In the genomic region with DNA sequence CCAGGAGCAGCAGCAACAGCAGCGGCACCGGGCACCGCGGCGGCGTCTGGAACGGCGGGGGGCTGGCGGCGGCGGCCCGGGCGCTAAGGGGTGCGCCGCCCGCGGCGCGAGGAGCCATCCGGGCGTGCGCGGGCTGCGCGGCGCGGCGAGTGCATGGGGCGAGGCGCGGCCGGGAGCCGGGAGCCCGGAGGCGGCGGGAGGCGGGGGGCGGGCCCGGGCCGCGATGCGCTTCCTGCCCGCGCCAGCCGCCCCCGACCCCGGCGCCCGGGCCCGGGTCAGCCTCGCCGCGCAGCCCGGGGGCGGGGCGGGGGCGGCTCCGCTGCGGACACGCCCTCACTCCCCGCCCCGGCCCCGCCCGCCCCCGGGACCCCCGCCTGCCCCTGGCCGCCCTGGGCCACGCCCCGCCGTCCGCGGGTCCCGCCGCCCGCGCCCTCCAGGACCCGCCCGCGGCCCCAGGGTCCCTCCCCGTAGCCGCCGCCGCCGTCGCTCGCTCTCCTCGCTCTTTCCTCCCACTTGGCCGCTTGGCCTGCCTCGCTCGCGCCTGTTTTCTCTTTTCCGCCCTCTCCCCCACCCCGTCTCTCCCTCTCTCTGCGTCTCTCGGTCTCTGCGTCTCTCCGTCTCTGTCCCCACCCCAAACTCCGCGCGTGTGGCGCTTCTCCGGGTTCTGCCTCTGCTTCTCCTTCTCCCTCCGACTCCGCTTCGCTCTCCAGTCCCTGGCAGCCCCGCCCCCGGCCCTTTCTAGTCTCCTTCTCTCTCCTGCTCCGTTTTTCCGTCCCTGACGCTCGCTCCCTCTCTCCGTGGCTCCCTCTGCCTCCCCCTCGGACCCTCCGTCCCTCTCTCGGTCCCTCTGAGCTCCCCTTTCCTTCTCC, we compare ENCODE assay signal across 8 cellular contexts. TPM values are rescaled to one million over a fixed set of nuclear protein-coding genes. Genes with fewer than 3 reads are reported as not detected.
A peak's percentile ranks its signal among the peaks of the same experiment; 100 is the strongest.
DNase-seq lines count a peak whose midpoint lies in the region; ATAC-seq, FAIRE-seq and TF ChIP-seq lines count a peak whose summit lies in the region.

A gene with protein sequence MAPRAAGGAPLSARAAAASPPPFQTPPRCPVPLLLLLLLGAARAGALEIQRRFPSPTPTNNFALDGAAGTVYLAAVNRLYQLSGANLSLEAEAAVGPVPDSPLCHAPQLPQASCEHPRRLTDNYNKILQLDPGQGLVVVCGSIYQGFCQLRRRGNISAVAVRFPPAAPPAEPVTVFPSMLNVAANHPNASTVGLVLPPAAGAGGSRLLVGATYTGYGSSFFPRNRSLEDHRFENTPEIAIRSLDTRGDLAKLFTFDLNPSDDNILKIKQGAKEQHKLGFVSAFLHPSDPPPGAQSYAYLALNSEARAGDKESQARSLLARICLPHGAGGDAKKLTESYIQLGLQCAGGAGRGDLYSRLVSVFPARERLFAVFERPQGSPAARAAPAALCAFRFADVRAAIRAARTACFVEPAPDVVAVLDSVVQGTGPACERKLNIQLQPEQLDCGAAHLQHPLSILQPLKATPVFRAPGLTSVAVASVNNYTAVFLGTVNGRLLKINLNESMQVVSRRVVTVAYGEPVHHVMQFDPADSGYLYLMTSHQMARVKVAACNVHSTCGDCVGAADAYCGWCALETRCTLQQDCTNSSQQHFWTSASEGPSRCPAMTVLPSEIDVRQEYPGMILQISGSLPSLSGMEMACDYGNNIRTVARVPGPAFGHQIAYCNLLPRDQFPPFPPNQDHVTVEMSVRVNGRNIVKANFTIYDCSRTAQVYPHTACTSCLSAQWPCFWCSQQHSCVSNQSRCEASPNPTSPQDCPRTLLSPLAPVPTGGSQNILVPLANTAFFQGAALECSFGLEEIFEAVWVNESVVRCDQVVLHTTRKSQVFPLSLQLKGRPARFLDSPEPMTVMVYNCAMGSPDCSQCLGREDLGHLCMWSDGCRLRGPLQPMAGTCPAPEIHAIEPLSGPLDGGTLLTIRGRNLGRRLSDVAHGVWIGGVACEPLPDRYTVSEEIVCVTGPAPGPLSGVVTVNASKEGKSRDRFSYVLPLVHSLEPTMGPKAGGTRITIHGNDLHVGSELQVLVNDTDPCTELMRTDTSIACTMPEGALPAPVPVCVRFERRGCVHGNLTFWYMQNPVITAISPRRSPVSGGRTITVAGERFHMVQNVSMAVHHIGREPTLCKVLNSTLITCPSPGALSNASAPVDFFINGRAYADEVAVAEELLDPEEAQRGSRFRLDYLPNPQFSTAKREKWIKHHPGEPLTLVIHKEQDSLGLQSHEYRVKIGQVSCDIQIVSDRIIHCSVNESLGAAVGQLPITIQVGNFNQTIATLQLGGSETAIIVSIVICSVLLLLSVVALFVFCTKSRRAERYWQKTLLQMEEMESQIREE (N-terminal part only) (minus strand): TSS at position 155 of the 869 bp plus-strand sequence. CDS start 37 bp downstream, at position 118.

- peak within 1 kb of the TSS; percentile 82 for H3K27ac Mint-ChIP-seq in progenitor cell of endocrine pancreas

- H3K4me1 ChIP-seq in SJSA1 (replicated peaks) (peaks cover 86% of the 10 kb centered on the region), K562 (replicated peaks in 1 of 2; ENCODE audit: control insufficient read depth in 2 of 2, insufficient read depth in 2 of 2, low read length in 2 of 2) (peaks cover 30 to 78% of the 10 kb centered on the region in 2 experiments; a peak in 4 of 5 replicates)

- intact Hi-C loops in K562 (cut with micrococcal nuclease) = loop anchor here (10.0 kb wide), 1 partner anchor 222 kb away; no protein-coding TSS in a partner anchor

- 0 out of 2 replicates have a peak, but pooled peaks cover 3% of the 10 kb centered on the region for H3K9me3 ChIP-seq in SJSA1 (replicated peaks)
- H3K9me3 ChIP-seq in K562 (replicated peaks; ENCODE audit: control insufficient read depth, insufficient read depth, low read depth, low read length) = no peaks in the 10 kb centered on the region

- peak; percentile 73 for DNase-seq in COR-L47 (lab: John Stamatoyannopoulos, UW)
- peak; percentile 75 for DNase-seq in HTR-8/SVneo (ENCODE audit: insufficient read length, low spot score)
- peak; percentile 71 to 75 for DNase-seq in SJSA1 (ENCODE audit: low read depth in 1 of 2, low spot score in 2 of 2)
- DNase-seq in K562 (ENCODE audit: extremely low read depth in 1 of 4, low spot score in 3 of 4) = peak; percentile 73 to 96 (median 92)
- peak; percentile 88 for DNase-seq in hepatic stellate cell (ENCODE audit: low spot score)
- peak; percentile 35 for DNase-seq in progenitor cell of endocrine pancreas (ENCODE audit: low spot score, unreplicated experiment)
- DNase-seq in cortex of kidney (lab: John Stamatoyannopoulos, UW) = no peak

- WGBS in K562 (ENCODE audit: insufficient coverage, low coverage, missing lambda C conversion rate) = no CpG with 5 or more reads among the region's 115 CpGs

- H3K79me2 ChIP-seq in K562 (ENCODE audit: control insufficient read depth, insufficient read depth, low read length) = peaks cover 42% of the 10 kb centered on the region

- H3K4me1 Mint-ChIP-seq in progenitor cell of endocrine pancreas (ENCODE audit: low read depth) = peaks cover 4% of the 10 kb centered on the region

- H3K4me3 ChIP-seq in SJSA1 = peak within 1 kb of the TSS; percentile 88
- peak within 1 kb of the TSS; percentile 48 for H3K4me3 ChIP-seq in K562

- peak within 1 kb of the TSS; percentile 74 for H3K27ac ChIP-seq in SJSA1
- peak within 1 kb of the TSS; percentile 76 for H3K27ac ChIP-seq in K562 (ENCODE audit: extremely low read depth, low read depth, low read length)

- ATAC-seq in K562 = peak; percentile 73
- ATAC-seq in HG03175 (IDR thresholded peaks at IDR 0.05; ENCODE audit: unreplicated experiment) = no peak

- FAIRE-seq in HTR-8/SVneo (lab: Jason Lieb, UNC) (peak; percentile 28), K562 (lab: Jason Lieb, UNC) (no peak)

- H3K27me3 ChIP-seq in SJSA1 (replicated peaks) (no peaks in the 10 kb centered on the region), K562 (ENCODE audit: control insufficient read depth in 2 of 2, insufficient read depth in 2 of 2, low read length in 2 of 2) (no peaks in the 10 kb centered on the region)

- CTCF ChIA-PET in K562 (lab: Yijun Ruan, JAX; ENCODE audit: low intra/inter-chr PET ratio) = no interaction called here

- in situ Hi-C loops in K562 (cut with MboI) = no loop called here

- peaks cover 1% of the 10 kb centered on the region for H3K36me3 Mint-ChIP-seq in progenitor cell of endocrine pancreas (ENCODE audit: insufficient read depth)

- no peaks in the 10 kb centered on the region for H3K9me3 Mint-ChIP-seq in progenitor cell of endocrine pancreas (ENCODE audit: low read depth)

- POLR2A ChIA-PET in K562 (lab: Yijun Ruan, JAX) = no interaction called here

- H3K4me3 Mint-ChIP-seq in progenitor cell of endocrine pancreas (ENCODE audit: low read depth) = peak within 1 kb of the TSS; percentile 83

- TF ChIP-seq CTCF in K562 (IDR thresholded peaks at IDR 0.05 in 2 of 3, conservative IDR thresholded peaks at IDR 0.05 in 1 of 3; ENCODE audit: insufficient read depth in 2 of 3, low read depth in 1 of 3, low read length in 3 of 3) = no peak
- no peak for TF ChIP-seq CTCF in progenitor cell of endocrine pancreas (IDR thresholded peaks at IDR 0.05; ENCODE audit: unreplicated experiment)

- BruUV-seq in K562 (replicated peaks; lab: Mats Ljungman, UMichigan) = no TSS peak

- H3K27me3 Mint-ChIP-seq in progenitor cell of endocrine pancreas = peaks cover 57% of the 10 kb centered on the region

- H3K36me3 ChIP-seq in SJSA1 = peaks cover 23% of the 10 kb centered on the region
- H3K36me3 ChIP-seq in K562 (ENCODE audit: control insufficient read depth, insufficient read depth, low read length) = peaks cover 3% of the 10 kb centered on the region; the same call in 2 of the 3 replicates

- peak within 1 kb of the TSS; percentile 78 for H3K4me2 ChIP-seq in K562 (ENCODE audit: insufficient read depth, low read length)

- peaks cover 16% of the 10 kb centered on the region; the same call in 1 of the 2 replicates for H4K20me1 ChIP-seq in K562 (replicated peaks; ENCODE audit: control insufficient read depth, insufficient read depth, low read length)

- H3K9ac ChIP-seq in K562 (ENCODE audit: insufficient read depth in 1 of 2, low read depth in 2 of 2, low read length in 2 of 2) = peak within 1 kb of the TSS; percentile 46 to 92

- H3K9me1 ChIP-seq in K562 (ENCODE audit: control insufficient read depth, insufficient read depth, low read length) = no peaks in the 10 kb centered on the region

- H2AFZ ChIP-seq in K562 (ENCODE audit: low read depth, low read length) = peak within 1 kb of the TSS; percentile 76

- TF ChIP-seq RAD21 in K562 (CRISPR knock-in tag; conservative IDR thresholded peaks at IDR 0.05 in 1 of 2, IDR thresholded peaks at IDR 0.05 in 1 of 2) = no peak

- TF ChIP-seq EP300 in K562 (IDR thresholded peaks at IDR 0.05; ENCODE audit: low read length) = no peak

- TF ChIP-seq POLR2A in K562 (conservative IDR thresholded peaks at IDR 0.05) = peak; percentile 71

TF ChIP-seq in K562, 482 proteins besides CTCF, POLR2A, EP300 and RAD21 (continues in another document):
- no peak for TF ChIP-seq SREBF1 (IDR thresholded peaks at IDR 0.05; ENCODE audit: borderline replicate concordance, low read depth, low read length)

RNA-seq across cellular contexts. Expression of the gene that starts here (rescaled TPM):
- total RNA-seq in SJSA1 (2014; rRNA removed; shearing (Covaris generic)) = 80.1 and 91.6 TPM in 2 replicates
- 63.2 and 146 TPM in 2 replicates for total RNA-seq in K562 (2011; cell fraction: chromatin; rRNA removed; ENCODE audit: low replicate concordance)
- 60.7 and 67.2 TPM in 2 replicates for total RNA-seq in K562 (2011; cell fraction: nucleolus; rRNA removed)
- 60.1 and 91.1 TPM in 2 replicates for total RNA-seq in K562 (2011; cell fraction: nucleoplasm; rRNA removed)
- total RNA-seq in K562 (2014; rRNA removed) (10.6 and 17.2 TPM in 2 replicates), K562 (2014; rRNA removed; fragmentation: Illumina TruSeq; extraction: Trizol) (8.4 and 11.2 TPM in 2 replicates), K562 (2015; rRNA removed; fragmentation: Illumina TruSeq; extraction: Trizol) (18.6 and 18.8 TPM in 2 replicates), K562 (2021) (28.1 and 28.2 TPM in 2 replicates), progenitor cell of endocrine pancreas (17.6 and 18.0 TPM in 2 replicates)
- polyA plus RNA-seq in K562 (2011; rRNA removed) (14.0 and 18.1 TPM in 2 replicates), K562 (2014; fragmentation: Illumina TruSeq; extraction: Trizol) (28.8 and 33.3 TPM in 2 replicates), K562 (2014; fragmentation: Nextera tagmentation; extraction: Ambion mirVana) (under 1 TPM; 0.34 to 0.70 TPM), K562 (2014; rRNA removed) (24.8 and 24.9 TPM in 2 replicates)
- 16.9 and 18.1 TPM in 2 replicates for polyA plus RNA-seq in K562 (2011; cell fraction: cytosol; rRNA removed)
- polyA plus RNA-seq in K562 (2011; cell fraction: nucleus; rRNA removed) = 98.5 and 119 TPM in 2 replicates
- polyA plus RNA-seq in K562 (2012) = 27.6 and 28.7 TPM in 2 replicates
- polyA minus RNA-seq in K562 (2011; rRNA and poly(A)+ RNA removed) = 10.0 and 13.0 TPM in 2 replicates
- 16.8 and 20.7 TPM in 2 replicates for polyA minus RNA-seq in K562 (2011; cell fraction: cytosol; rRNA and poly(A)+ RNA removed)
- 24.2 and 31.4 TPM in 2 replicates for polyA minus RNA-seq in K562 (2011; cell fraction: nucleus; rRNA and poly(A)+ RNA removed)
